In the genomic region with DNA sequence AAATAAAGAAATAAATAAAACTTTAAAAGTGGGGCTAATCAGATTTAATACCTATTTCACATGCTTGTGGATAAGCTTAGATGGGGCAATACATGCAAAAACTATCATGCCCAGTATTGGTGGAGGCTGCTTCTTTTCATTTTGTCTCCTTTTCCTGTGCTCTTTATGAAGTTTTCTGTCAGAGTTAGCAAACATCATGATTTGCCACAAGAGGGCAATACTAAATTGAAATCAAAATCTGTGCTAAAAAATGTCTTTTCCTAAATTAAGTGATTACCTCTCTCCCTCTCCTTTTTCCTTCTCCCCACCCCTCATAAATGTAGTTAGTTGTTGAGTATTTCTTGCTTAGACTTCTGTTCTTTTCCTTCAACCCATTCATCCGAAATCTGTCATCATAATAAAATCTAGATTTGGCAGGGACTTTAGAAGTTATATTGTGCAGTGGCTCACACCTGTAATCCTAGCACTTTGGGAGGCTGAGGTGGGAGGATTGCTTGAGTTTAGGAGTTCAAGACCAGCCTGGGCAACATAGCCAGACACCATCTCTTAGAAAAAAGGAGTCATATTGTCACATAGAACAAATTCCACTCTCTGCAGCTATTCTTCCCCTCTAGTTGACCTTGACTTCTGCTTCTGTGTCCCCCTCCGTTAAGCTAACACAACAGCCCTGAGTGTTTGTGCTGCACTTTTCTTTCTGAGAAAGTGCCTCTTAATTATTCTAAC, we compare ENCODE assay signal across 8 cellular contexts. TPM values are rescaled to one million over a fixed set of nuclear protein-coding genes. Genes with fewer than 3 reads are reported as not detected.
DNase-seq lines count a peak whose midpoint lies in the region; ATAC-seq and TF ChIP-seq lines count a peak whose summit lies in the region.
"Had no signal": no experiment of that assay in that cellular context is flagged by ENCODE, and none has a peak within 500 bp of the region (broad histone marks: within the 10 kb centered on the region; RNA-seq: fewer than 3 reads in every experiment).

No MANE protein-coding gene starts in this region.

- H3K27me3 ChIP-seq in GM23248 (replicated peaks; ENCODE audit: insufficient read depth) (0 out of 2 replicates have a peak, but pooled peaks cover 4% of the 10 kb centered on the region), testis (no peaks in the 10 kb centered on the region)
- no peaks in the 10 kb centered on the region for H3K27me3 ChIP-seq in CD8-positive, alpha-beta T cell (ENCODE audit: insufficient read depth, low read length)

- H4K20me1 ChIP-seq in GM23248 (ENCODE audit: insufficient read depth): no peaks in the 10 kb centered on the region

- intact Hi-C loops in testis (cut with DNase I; ENCODE audit: low total_unique reads): loop anchor here (5.0 to 10.0 kb wide), 2 partner anchors 172 to 250 kb away; no protein-coding TSS in a partner anchor
- intact Hi-C loops in CD8-positive, alpha-beta T cell (cut with DNase I, micrococcal nuclease): loop anchor here in 1 of 2 experiments (2.0 kb wide), 1 partner anchor 248 kb away; no protein-coding TSS in a partner anchor

- ATAC-seq in CD8-positive, alpha-beta T cell: no peak

- H3K36me3 ChIP-seq in GM23248 (ENCODE audit: low read depth): no peaks in the 10 kb centered on the region
- no peaks in the 10 kb centered on the region for H3K36me3 ChIP-seq in testis (ENCODE audit: low read depth, missing control alignments)
- no peaks in the 10 kb centered on the region for H3K36me3 ChIP-seq in CD8-positive, alpha-beta T cell (ENCODE audit: insufficient read depth, low read length)

- no peaks in the 10 kb centered on the region for H3K36me3 Mint-ChIP-seq in CD8-positive, alpha-beta T cell

- H3F3A ChIP-seq in GM23248 (ENCODE audit: insufficient read depth): peaks cover 15% of the 10 kb centered on the region

- POLR2A ChIA-PET in RWPE1 (lab: Yijun Ruan, JAX; ENCODE audit: low non-redundant PET): no interaction called here
- POLR2A ChIA-PET in CD8-positive, alpha-beta T cell (lab: Charles Lee): no interaction called here

- H3K4me2 ChIP-seq in GM23248 (ENCODE audit: unreplicated experiment): no peak overlapping the region

- in situ Hi-C loops in GM23248 (cut with MboI): no loop called here

- TF ChIP-seq POLR2A in testis (IDR thresholded peaks at IDR 0.05): no peak

- no peak overlapping the region for H3K27ac ChIP-seq in GM23248
- H3K27ac ChIP-seq in RWPE1: no peak overlapping the region
- H3K27ac ChIP-seq in testis: no peak overlapping the region
- no peak overlapping the region for H3K27ac ChIP-seq in CD8-positive, alpha-beta T cell (ENCODE audit: low read depth, low read length)

- WGBS in GM23248 (ENCODE audit: low coverage in 1 of 2, low lambda C conversion rate in 2 of 2, missing lambda C conversion rate in 2 of 2), 2 experiments: 57 to 67% methylated on average over 2 of the region's 2 CpGs
- WGBS in testis, 2 donors: 57 to 70% methylated on average over 2 of the region's 2 CpGs

- H3K4me1 Mint-ChIP-seq in CD8-positive, alpha-beta T cell (ENCODE audit: low read depth): peaks cover 14% of the 10 kb centered on the region

- CTCF ChIA-PET in RWPE1 (lab: Yijun Ruan, JAX): interaction anchor here (0.7 to 1.0 kb wide), 3 partner anchors 173 to 1331 kb away, joined by 3 to 4 read pairs (median 4); no protein-coding TSS in a partner anchor
- CTCF ChIA-PET in CD8-positive, alpha-beta T cell (lab: Charles Lee): interaction anchor here (1.4 kb wide), 1 partner anchor 10 kb away, joined by 3 read pairs; no protein-coding TSS in a partner anchor

- H3K4me1 ChIP-seq in GM23248 (ENCODE audit: insufficient read depth) (0 out of 2 replicates have a peak, but pooled peaks cover 5% of the 10 kb centered on the region), testis (no peaks in the 10 kb centered on the region)
- H3K4me1 ChIP-seq in CD8-positive, alpha-beta T cell (ENCODE audit: insufficient read depth, low read length): peaks cover 6% of the 10 kb centered on the region

- peaks cover 7% of the 10 kb centered on the region for H3K27me3 Mint-ChIP-seq in CD8-positive, alpha-beta T cell (ENCODE audit: low read depth)

- no peaks in the 10 kb centered on the region for H3K9me2 ChIP-seq in GM23248 (ENCODE audit: insufficient read depth)

- H3K4me3 ChIP-seq in GM23248 (no peak overlapping the region), foreskin fibroblast (ENCODE audit: low read depth in 1 of 2, low read length in 2 of 2) (no peak overlapping the region), testis (no peak overlapping the region)
- no peak overlapping the region for H3K4me3 ChIP-seq in CD8-positive, alpha-beta T cell (ENCODE audit: low read depth, low read length)

- no peak overlapping the region for H2AFZ ChIP-seq in GM23248

- H3K4me3 Mint-ChIP-seq in CD8-positive, alpha-beta T cell: no peak overlapping the region

- H3K9me3 Mint-ChIP-seq in CD8-positive, alpha-beta T cell: no peaks in the 10 kb centered on the region

- H3K27ac Mint-ChIP-seq in CD8-positive, alpha-beta T cell: no peak overlapping the region

- peak; percentile 56 for DNase-seq in GM23248
- peak; percentile 18 for DNase-seq in RWPE1 (ENCODE audit: low spot score)
- peak; percentile 4 to 42 for DNase-seq in foreskin fibroblast
- DNase-seq in testis: no peak
- no peak for DNase-seq in activated CD4-positive, alpha-beta T cell treated with anti-CD3 and anti-CD28 coated beads, Interleukin-2, amount 50 U/mL, for 4 hours
- no peak for DNase-seq in effector CD8-positive, alpha-beta T cell (lab: John Stamatoyannopoulos, UW)
- no peak for DNase-seq in CD8-positive, alpha-beta T cell
- DNase-seq: activated naive CD4-positive, alpha-beta T cell treated with Interleukin-2 at 50 U/mL for 16 hours had no signal

- no peaks in the 10 kb centered on the region for H3K79me2 ChIP-seq in GM23248 (ENCODE audit: insufficient read depth)

- TF ChIP-seq CTCF in RWPE1 (conservative IDR thresholded peaks at IDR 0.05; ENCODE audit: low read depth) (peak; percentile 29; the same call in 1 of the 2 replicates), foreskin fibroblast (IDR thresholded peaks at IDR 0.05; ENCODE audit: low read depth, low read length) (peak; percentile 49), testis (IDR thresholded peaks at IDR 0.05) (peak in 2 of 3 experiments; percentile 42 to 45)
- TF ChIP-seq CTCF in CD8-positive, alpha-beta T cell (IDR thresholded peaks at IDR 0.05): no peak

- no peak overlapping the region for H3K9ac ChIP-seq in GM23248

- no peaks in the 10 kb centered on the region for H3K9me3 ChIP-seq in GM23248 (ENCODE audit: low read depth)
- H3K9me3 ChIP-seq in testis: no peaks in the 10 kb centered on the region
- H3K9me3 ChIP-seq in CD8-positive, alpha-beta T cell (ENCODE audit: low read length): no peaks in the 10 kb centered on the region

RNA-seq across cellular contexts. Expression of gene ARHGAP42, which starts 4.7 kb away (rescaled TPM):
- 2.3 and 2.7 TPM in 2 replicates for total RNA-seq in GM23248 (2014; rRNA removed; shearing (Covaris generic))
- polyA plus RNA-seq in GM23248 (2016; fragmentation: Nextera tagmentation; extraction: Ambion mirVana) (0.68 and 0.74 TPM in 2 replicates), testis (ENCODE audit: insufficient read depth, low read depth, low replicate concordance) (10.4 TPM)
- total RNA-seq in testis: 10 to 100 TPM in 1 of 2 donors, 1 to 10 TPM in 1; 9.8 to 12.1 TPM
- under 1 TPM; 0.06 to 0.38 TPM for total RNA-seq in CD8-positive, alpha-beta T cell

Comparison
In these comparisons a context has a peak if more than half of its experiments do, and no peak if none do; other contexts are left out.
1. DNase-seq: peak in GM23248 (single experiment), RWPE1 (single experiment) and foreskin fibroblast (2 of 2); none in testis (single experiment), activated CD4-positive, alpha-beta T cell treated with anti-CD3 and anti-CD28 coated beads, Interleukin-2, amount 50 U/mL, for 4 hours (0 of 2), effector CD8-positive, alpha-beta T cell (single experiment) and CD8-positive, alpha-beta T cell (0 of 7).